9 cellular contexts compared by ENCODE assay signal in the genomic region with DNA sequence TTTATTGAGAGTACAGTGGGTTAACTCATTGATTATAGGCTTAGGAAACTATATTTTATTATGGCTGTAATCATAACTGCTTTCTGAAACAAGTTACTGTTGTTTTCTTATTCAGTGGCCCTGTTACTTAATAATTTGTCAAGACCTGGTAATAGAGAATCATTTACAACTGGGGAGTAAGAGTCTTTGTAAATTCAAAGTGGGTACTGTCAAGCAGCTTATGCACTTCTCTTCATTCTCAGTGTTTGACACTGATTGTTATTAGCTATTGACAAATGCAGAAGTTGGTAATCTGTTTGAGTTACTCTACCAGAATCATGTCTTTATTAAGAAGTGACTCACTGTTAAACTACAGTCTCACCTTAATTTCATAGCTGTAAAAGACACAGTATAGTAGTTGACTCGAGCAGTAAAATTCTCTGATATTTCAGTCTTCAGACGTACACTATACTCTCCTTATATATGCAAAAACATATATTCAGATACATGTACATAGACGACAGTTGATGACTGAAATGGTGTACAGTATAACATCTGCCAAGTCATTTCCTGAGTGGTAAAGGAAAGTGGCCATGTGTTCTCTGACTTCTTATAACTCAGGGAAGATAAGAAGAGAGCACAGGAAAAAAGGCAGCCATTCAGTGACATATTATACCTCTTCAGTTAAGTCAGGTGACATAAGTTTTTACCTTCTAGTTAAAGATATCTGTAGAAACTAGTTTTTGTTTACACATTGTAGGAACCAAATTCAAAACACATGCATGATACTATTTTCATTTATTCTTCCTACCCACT. TPM values are rescaled to one million over a fixed set of nuclear protein-coding genes. Genes with fewer than 3 reads are reported as not detected.
DNase-seq lines count a peak whose midpoint lies in the region; ATAC-seq and TF ChIP-seq lines count a peak whose summit lies in the region.
"Had no signal": no experiment of that assay in that cellular context is flagged by ENCODE, and none has a peak within 500 bp of the region (broad histone marks: within the 10 kb centered on the region; RNA-seq: fewer than 3 reads in every experiment).

No MANE protein-coding gene starts in this region.

- 67% methylated on average over 3 of the region's 3 CpGs for WGBS in suprapubic skin

- H3K4me2 ChIP-seq in DND-41 (ENCODE audit: insufficient read depth, low read length), result peak overlapping the region; percentile 37

- peaks cover 21% of the 10 kb centered on the region for H3K36me3 Mint-ChIP-seq in central memory CD8-positive, alpha-beta T cell (ENCODE audit: insufficient read depth)

- H3K9ac ChIP-seq in DND-41 (ENCODE audit: low read depth, low read length), result peak overlapping the region; percentile 43; the same call in 1 of the 2 replicates

- peak overlapping the region; percentile 93 for H3K27ac ChIP-seq in DND-41 (ENCODE audit: low read length)
- peak overlapping the region; percentile 96 for H3K27ac ChIP-seq in KOPT-K1 (ENCODE audit: low read depth, low read length, poor library complexity, severe bottlenecking)
- H3K27ac ChIP-seq in suprapubic skin, result no peak overlapping the region

- peak overlapping the region; percentile 16 for H3K27ac Mint-ChIP-seq in central memory CD8-positive, alpha-beta T cell (ENCODE audit: low read depth)

- H3K4me1 Mint-ChIP-seq in central memory CD8-positive, alpha-beta T cell, result peaks cover 33% of the 10 kb centered on the region

- H3K79me2 ChIP-seq in DND-41 (ENCODE audit: insufficient read depth, low read length), result no peaks in the 10 kb centered on the region

- H3K9me3 Mint-ChIP-seq in central memory CD8-positive, alpha-beta T cell, result no peaks in the 10 kb centered on the region

- peak; percentile 98 for ATAC-seq in DND-41 (ENCODE audit: insufficient read depth, low read depth)
- ATAC-seq in GM21367 (IDR thresholded peaks at IDR 0.05; ENCODE audit: unreplicated experiment), result peak; percentile 62
- peak; percentile 68 for ATAC-seq in central memory CD8-positive, alpha-beta T cell (replicated peaks; ENCODE audit: extremely low read depth, poor library complexity, severe bottlenecking)

- no peaks in the 10 kb centered on the region for H4K20me1 ChIP-seq in DND-41 (ENCODE audit: insufficient read depth, low read length)

- H3K36me3 ChIP-seq in DND-41 (ENCODE audit: insufficient read depth, low read length), result peaks cover 14% of the 10 kb centered on the region
- H3K36me3 ChIP-seq in KOPT-K1 (ENCODE audit: insufficient read depth, low read length), result peaks cover 31% of the 10 kb centered on the region
- H3K36me3 ChIP-seq in suprapubic skin, result peaks cover 3% of the 10 kb centered on the region

- H3K9me3 ChIP-seq in DND-41 (ENCODE audit: insufficient read depth, low read length, severe bottlenecking), result no peaks in the 10 kb centered on the region
- H3K9me3 ChIP-seq in KOPT-K1 (ENCODE audit: insufficient read depth, low read length, poor library complexity, severe bottlenecking), result no peaks in the 10 kb centered on the region
- H3K9me3 ChIP-seq in suprapubic skin, result no peaks in the 10 kb centered on the region

- H3K4me3 ChIP-seq in DND-41 (ENCODE audit: low read depth in 1 of 2, low read length in 2 of 2), result no peak overlapping the region
- H3K4me3 ChIP-seq in suprapubic skin, result no peak overlapping the region

- no peaks in the 10 kb centered on the region for H3K27me3 Mint-ChIP-seq in central memory CD8-positive, alpha-beta T cell

- no peak for TF ChIP-seq POLR2A in suprapubic skin (IDR thresholded peaks at IDR 0.05)

- peak overlapping the region; percentile 50 for H2AFZ ChIP-seq in DND-41 (ENCODE audit: low read depth, low read length)

- H3K4me1 ChIP-seq in DND-41 (ENCODE audit: insufficient read depth, low read length) (peaks cover 28% of the 10 kb centered on the region), suprapubic skin (no peaks in the 10 kb centered on the region)

- no peak for TF ChIP-seq CTCF in DND-41 (IDR thresholded peaks at IDR 0.05; ENCODE audit: borderline replicate concordance, extremely low read depth, low read length, poor library complexity, severe bottlenecking)
- no peak for TF ChIP-seq CTCF in suprapubic skin (IDR thresholded peaks at IDR 0.05)

- no peak for TF ChIP-seq EP300 in suprapubic skin (IDR thresholded peaks at IDR 0.05)

- H3K4me3 Mint-ChIP-seq in central memory CD8-positive, alpha-beta T cell, result no peak overlapping the region

- no peaks in the 10 kb centered on the region for H3K27me3 ChIP-seq in DND-41 (ENCODE audit: insufficient read depth, low read length, poor library complexity)
- H3K27me3 ChIP-seq in suprapubic skin, result no peaks in the 10 kb centered on the region

- DNase-seq in DND-41 (peak; percentile 31), germinal center (ENCODE audit: low spot score) (no peak), epidermal melanocyte (ENCODE audit: insufficient read length, low spot score) (no peak), suprapubic skin (ENCODE audit: low spot score in 2 of 2) (no peak)
- DNase-seq in central memory CD8-positive, alpha-beta T cell (ENCODE audit: low spot score in 2 of 2), result no peak
- no peak for DNase-seq in effector CD4-positive, alpha-beta T cell
- DNase-seq: kidney had no signal

RNA-seq across cellular contexts. Expression of a gene that starts 36.0 kb away (rescaled TPM):
- total RNA-seq in suprapubic skin, result 10 to 100 TPM; 14.0 to 32.7 (median 19.1) TPM
